Comparison of ENCODE assay signal across 1 cellular context in genomic region chr1:99553301-99553700, GRCh38.
TF ChIP-seq lines count a peak whose summit lies in the region.

No MANE protein-coding gene starts in this region.

TF ChIP-seq in GM23338, 12 proteins besides CTCF, POLR2A, EP300 and RAD21:
- TF ChIP-seq ZNF462 (CRISPR knock-in tag; IDR thresholded peaks at IDR 0.05) (no peak), ZNF331 (CRISPR knock-in tag; IDR thresholded peaks at IDR 0.05; ENCODE audit: low read depth) (no peak)
